ENCODE assay signal across 16 cellular contexts in the genomic region with DNA sequence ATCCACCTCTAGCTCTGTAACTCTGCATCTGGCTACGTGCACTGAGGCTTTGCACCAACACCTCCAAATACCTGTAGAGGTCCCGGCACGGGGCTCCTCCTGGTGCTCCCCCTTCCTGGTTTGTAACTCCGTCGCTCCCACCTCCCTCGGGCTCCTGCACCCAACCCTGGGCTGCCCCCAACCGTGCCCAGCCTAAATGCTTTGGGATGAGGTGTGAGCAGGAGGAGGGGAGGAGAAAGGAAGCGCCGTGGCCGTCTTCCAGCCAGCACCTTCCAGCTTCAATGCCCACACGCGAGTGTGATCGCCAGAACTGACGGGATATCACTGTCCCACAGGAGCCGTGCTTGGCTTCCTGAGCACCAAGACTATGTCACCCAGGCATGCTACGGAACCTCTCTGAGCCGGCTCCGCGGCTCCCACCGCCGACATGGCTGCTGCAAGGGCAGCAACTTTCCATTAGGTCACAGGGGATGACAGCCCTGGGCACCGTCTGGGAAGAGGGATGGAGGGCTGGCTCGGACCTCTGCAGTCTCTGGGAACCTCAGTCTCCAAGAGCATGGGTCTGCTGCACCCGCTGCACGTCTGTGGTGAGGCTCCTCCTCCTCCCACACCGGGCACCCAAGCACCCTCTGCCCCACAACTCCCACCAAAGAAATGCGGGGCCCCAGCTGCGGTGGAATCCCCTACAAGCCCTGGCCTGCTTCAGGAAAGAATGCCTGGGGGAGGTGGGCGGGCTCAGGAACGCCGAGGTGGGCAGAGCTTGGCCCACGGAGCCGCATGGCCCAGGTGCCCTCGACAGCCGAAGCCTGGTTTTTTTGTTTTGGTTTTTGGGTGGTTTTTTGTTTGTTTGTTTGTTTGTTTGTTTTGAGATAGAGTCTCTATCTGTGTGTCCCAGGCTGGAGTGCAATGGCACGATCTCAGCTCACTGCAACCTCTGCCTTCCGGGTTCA. TPM values are rescaled to one million over a fixed set of nuclear protein-coding genes. Genes with fewer than 3 reads are reported as not detected.
DNase-seq lines count a peak whose midpoint lies in the region; ATAC-seq and TF ChIP-seq lines count a peak whose summit lies in the region.
"Had no signal": no experiment of that assay in that cellular context is flagged by ENCODE, and none has a peak within 500 bp of the region (broad histone marks: within the 10 kb centered on the region; RNA-seq: fewer than 3 reads in every experiment).

No MANE protein-coding gene starts in this region.

- DNase-seq in RWPE2 (ENCODE audit: low spot score) (no peak), foreskin keratinocyte (no peak), osteoblast (ENCODE audit: insufficient read length, low spot score, missing footprints) (peak; percentile 96), amygdala (lab: John Stamatoyannopoulos, UW) (no peak), T-helper 9 cell (no peak)
- DNase-seq: COR-L47, GF-D8, HCEC 1CT, MV-4-11, NCI-H1417 treated with DMSO at 0.1 percent for 48 hours, NCI-H510A treated with DMSO at 0.1 percent for 48 hours, NCI-H82, Right ventricle myocardium superior, SK-N-SH had no signal

- peak overlapping the region; percentile 85 for H2AFZ ChIP-seq in osteoblast (ENCODE audit: low read length)

- no peaks in the 10 kb centered on the region for H3K79me2 ChIP-seq in osteoblast (ENCODE audit: insufficient read depth, low read length)

- no peak overlapping the region for H3K27ac ChIP-seq in BLaER1 treated with 17β-estradiol and CSF1 and Interleukin-3, amounts not matched to agents 10 nM and 100 nM
- no peak overlapping the region for H3K27ac ChIP-seq in RWPE2 (ENCODE audit: poor library complexity, severe bottlenecking)
- H3K27ac ChIP-seq in foreskin keratinocyte, result no peak overlapping the region
- H3K27ac ChIP-seq in osteoblast (ENCODE audit: low read depth, low read length), result no peak overlapping the region

- TF ChIP-seq CTCF in RWPE2 (IDR thresholded peaks at IDR 0.05; ENCODE audit: poor library complexity, severe bottlenecking) (no peak), foreskin keratinocyte (conservative IDR thresholded peaks at IDR 0.05) (no peak), osteoblast (IDR thresholded peaks at IDR 0.05; ENCODE audit: extremely low read depth, low read depth, low read length) (no peak)

- H4K20me1 ChIP-seq in BLaER1 treated with 17β-estradiol and CSF1 and Interleukin-3, amounts not matched to agents 10 nM and 100 nM, result peaks cover 0 to 9% (median 0%) of the 10 kb centered on the region in 11 experiments; a peak in 2 of 22 replicates
- no peaks in the 10 kb centered on the region for H4K20me1 ChIP-seq in osteoblast (ENCODE audit: insufficient read depth, low read length)

- H3K9ac ChIP-seq in BLaER1 treated with 17β-estradiol and CSF1 and Interleukin-3, amounts not matched to agents 10 nM and 100 nM, result peak overlapping the region in 1 of 11 experiments; percentile 15; a peak in 2 of 22 replicates
- H3K9ac ChIP-seq: SK-N-SH had no signal

- ATAC-seq in RWPE2 (ENCODE audit: low read depth), result peak; percentile 28; the same call in 2 of the 3 replicates
- peak; percentile 9 for ATAC-seq in foreskin keratinocyte
- no peak for ATAC-seq in GM21723 (IDR thresholded peaks at IDR 0.05; ENCODE audit: unreplicated experiment)

- H3K4me1 ChIP-seq in BLaER1 treated with 17β-estradiol and CSF1 and Interleukin-3, amounts not matched to agents 10 nM and 100 nM, result peaks cover 13 to 64% (median 55%) of the 10 kb centered on the region in 10 experiments
- peaks cover 8% of the 10 kb centered on the region for H3K4me1 ChIP-seq in RWPE2 (ENCODE audit: insufficient read depth, poor library complexity, severe bottlenecking)
- no peaks in the 10 kb centered on the region for H3K4me1 ChIP-seq in foreskin keratinocyte
- peaks cover 6% of the 10 kb centered on the region for H3K4me1 ChIP-seq in osteoblast (ENCODE audit: insufficient read depth, low read length)

- H3K9me3 ChIP-seq in BLaER1 treated with 17β-estradiol and CSF1 and Interleukin-3, amounts not matched to agents 10 nM and 100 nM (replicated peaks in 1 of 11), result no peaks in the 10 kb centered on the region
- no peaks in the 10 kb centered on the region for H3K9me3 ChIP-seq in RWPE2 (ENCODE audit: severe bottlenecking)
- no peaks in the 10 kb centered on the region for H3K9me3 ChIP-seq in osteoblast (ENCODE audit: low read depth, low read length)
- H3K9me3 ChIP-seq: SK-N-SH had no signal

- H3K36me3 ChIP-seq in BLaER1 treated with 17β-estradiol and CSF1 and Interleukin-3, amounts not matched to agents 10 nM and 100 nM, result no peaks in the 10 kb centered on the region
- no peaks in the 10 kb centered on the region for H3K36me3 ChIP-seq in RWPE2 (ENCODE audit: low read depth)
- no peaks in the 10 kb centered on the region for H3K36me3 ChIP-seq in osteoblast (ENCODE audit: insufficient read depth, low read length)

- H3K4me2 ChIP-seq in BLaER1 treated with 17β-estradiol and CSF1 and Interleukin-3, amounts not matched to agents 10 nM and 100 nM, result peak overlapping the region; percentile 51 to 83 (median 70)
- H3K4me2 ChIP-seq in osteoblast (ENCODE audit: insufficient read depth, low read length), result peak overlapping the region; percentile 75
- H3K4me2 ChIP-seq: SK-N-SH had no signal

- peaks cover 0 to 30% (median 12%) of the 10 kb centered on the region in 11 experiments; a peak in 12 of 22 replicates for H3K27me3 ChIP-seq in BLaER1 treated with 17β-estradiol and CSF1 and Interleukin-3, amounts not matched to agents 10 nM and 100 nM
- H3K27me3 ChIP-seq in RWPE2 (ENCODE audit: insufficient read depth, poor library complexity, severe bottlenecking) (no peaks in the 10 kb centered on the region), foreskin keratinocyte (no peaks in the 10 kb centered on the region), osteoblast (ENCODE audit: insufficient read depth, low read length) (no peaks in the 10 kb centered on the region)

- H3K4me3 ChIP-seq in BLaER1 treated with 17β-estradiol and CSF1 and Interleukin-3, amounts not matched to agents 10 nM and 100 nM, result no peak overlapping the region
- H3K4me3 ChIP-seq in RWPE2 (ENCODE audit: severe bottlenecking) (no peak overlapping the region), osteoblast (ENCODE audit: insufficient read depth, low read length) (peak overlapping the region; percentile 51)

RNA-seq across cellular contexts. Expression of gene SLC38A10, which starts 6.4 kb away (rescaled TPM):
- total RNA-seq in foreskin keratinocyte (36.6 and 41.3 TPM in 2 replicates), osteoblast (85.5 and 92.6 TPM in 2 replicates)
- polyA plus RNA-seq in foreskin keratinocyte, result 35.3 and 38.3 TPM in 2 replicates
